Comparison of ENCODE assay signal across 8 cellular contexts in the genomic region with DNA sequence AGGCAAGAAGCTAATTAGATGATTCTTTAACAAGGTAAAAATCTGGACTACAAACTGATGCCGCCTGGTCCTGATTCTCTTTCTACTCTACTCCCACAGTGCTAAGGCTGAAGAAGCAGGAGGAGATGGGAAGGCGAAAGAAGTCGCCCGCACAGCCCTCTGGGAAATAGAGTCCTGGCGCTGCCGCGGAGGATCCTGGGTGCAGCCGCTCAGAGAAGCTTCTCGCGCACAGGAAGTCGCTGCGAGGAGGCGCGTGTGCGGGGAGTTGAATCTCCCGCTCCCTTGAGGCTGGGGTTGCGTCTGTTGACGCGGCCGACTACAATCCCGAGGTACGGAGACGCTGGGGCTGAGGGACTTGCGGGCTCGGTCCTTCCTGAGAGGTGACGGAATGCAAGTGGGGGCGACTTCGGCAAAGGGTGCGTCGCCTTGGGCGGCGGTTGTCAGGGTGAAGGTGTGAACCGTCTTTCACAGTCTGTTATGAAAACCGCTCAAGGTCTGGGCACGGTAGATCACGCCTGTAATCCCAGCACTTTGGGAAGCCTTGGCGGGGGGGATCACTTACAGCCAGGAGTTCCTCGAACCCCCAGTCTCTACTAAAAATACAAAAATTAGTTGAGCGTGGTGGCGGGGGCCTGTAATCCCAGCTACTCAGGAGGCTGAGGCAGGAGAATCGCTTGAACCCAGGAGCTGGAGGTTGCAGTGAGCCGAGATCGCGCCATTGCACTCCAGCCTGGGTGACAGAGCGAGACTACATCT. TPM values are rescaled to one million over a fixed set of nuclear protein-coding genes. Genes with fewer than 3 reads are reported as not detected.
DNase-seq lines count a peak whose midpoint lies in the region; ATAC-seq, FAIRE-seq and TF ChIP-seq lines count a peak whose summit lies in the region.

Gene ZNF473, plus strand, starts transcription at position 212 of the 756 bp plus-strand sequence. CDS start 5,078 bp downstream, outside the sequence.

- no peak for FAIRE-seq in H1 (lab: Jason Lieb, UNC)

- H3K9ac ChIP-seq in H1 (replicated peaks in 1 of 4; ENCODE audit: extremely low read depth in 1 of 4, low read depth in 3 of 4, low read length in 3 of 4) = peak within 1 kb of the TSS; percentile 46 to 82 (median 76)

- peak within 1 kb of the TSS; percentile 62; the same call in 1 of the 2 replicates for H3K18ac ChIP-seq in H1 (ENCODE audit: extremely low read depth, low read length)

- H3K4me3 ChIP-seq in H1 (ENCODE audit: extremely low read depth in 1 of 4, insufficient read depth in 2 of 4, low read depth in 3 of 4, low read length in 4 of 4) = peak within 1 kb of the TSS; percentile 73 to 92 (median 90)
- H3K4me3 ChIP-seq in mononuclear cell (ENCODE audit: low read length) = peak within 1 kb of the TSS; percentile 95

- peak within 1 kb of the TSS; percentile 99 for H2AFZ ChIP-seq in H1 (ENCODE audit: low read length)

- no peak within 1 kb of the TSS for H3K14ac ChIP-seq in H1 (ENCODE audit: insufficient read length)

- H4K8ac ChIP-seq in H1 (ENCODE audit: extremely low read depth, insufficient read depth, low read length) = peak within 1 kb of the TSS; percentile 91

- peaks cover 7% of the 10 kb centered on the region; the same call in 1 of the 2 replicates for H3K23me2 ChIP-seq in H1 (ENCODE audit: low read depth, low read length)

- peak in 1 of 2 experiments; percentile 49; a peak in 1 of 3 replicates for TF ChIP-seq POLR2A in H1 (IDR thresholded peaks at IDR 0.05; ENCODE audit: control extremely low read depth in 1 of 2, low read depth in 2 of 2, low read length in 2 of 2)

- H3K4ac ChIP-seq in H1 (replicated peaks; ENCODE audit: insufficient read length, low read depth, low read length) = no peak within 1 kb of the TSS

- WGBS in H1 (ENCODE audit: extremely low coverage in 1 of 2, insufficient coverage in 1 of 2, insufficient read length in 1 of 2, insufficient replicate concordance in 2 of 2, low coverage in 1 of 2, low lambda C conversion rate in 2 of 2, missing lambda C conversion rate in 1 of 2), 2 experiments = 17% methylated on average over 42 of the region's 45 CpGs; no CpG with 5 or more reads in 1 of the 2 experiments

- H2BK20ac ChIP-seq in H1 (ENCODE audit: low read length) = no peak within 1 kb of the TSS

- peaks cover 0 to 6% (median 0%) of the 10 kb centered on the region in 4 experiments; a peak in 3 of 7 replicates for H3K4me1 ChIP-seq in H1 (replicated peaks in 1 of 4; ENCODE audit: control insufficient read depth in 3 of 4, insufficient read depth in 4 of 4, low read length in 3 of 4)
- peaks cover 39% of the 10 kb centered on the region for H3K4me1 ChIP-seq in mononuclear cell (ENCODE audit: insufficient read depth, low read length)

- DNase-seq in CD1c-positive myeloid dendritic cell (ENCODE audit: extremely low spot score) (peak; percentile 97), H1 (ENCODE audit: low read depth in 1 of 2, low spot score in 2 of 2) (peak; percentile 77 to 90)
- DNase-seq in NK-92 treated with Interleukin-12 subunit alpha and Interleukin-12 subunit beta, amount 100 ng/mL, for 24 hours (lab: John Stamatoyannopoulos, UW) = peak; percentile 90
- peak; percentile 64 to 74 (median 70) for DNase-seq in activated CD8-positive, alpha-beta memory T cell treated with anti-CD3 and anti-CD28 coated beads for 48 hours (ENCODE audit: low read depth in 2 of 3, low spot score in 2 of 3)
- DNase-seq in stimulated activated CD8-positive, alpha-beta memory T cell treated with anti-CD3 and anti-CD28 coated beads, Interleukin-2, amount 100 ng/mL, for 48 hours (ENCODE audit: low read depth in 2 of 2) = peak; percentile 77 to 82

- TF ChIP-seq RAD21 in H1 (IDR thresholded peaks at IDR 0.05 in 1 of 2, conservative IDR thresholded peaks at IDR 0.05 in 1 of 2; ENCODE audit: low read depth in 2 of 2, low read length in 2 of 2) = no peak

- H2BK12ac ChIP-seq in H1 (ENCODE audit: low read depth, low read length) = no peak within 1 kb of the TSS

- H4K20me1 ChIP-seq in H1 (replicated peaks in 1 of 2; ENCODE audit: control insufficient read depth in 1 of 2, insufficient read depth in 2 of 2, low read length in 2 of 2) = peaks cover 2 to 4% of the 10 kb centered on the region in 2 experiments

- no peak; a peak in 1 of 4 replicates for TF ChIP-seq CTCF in H1 (IDR thresholded peaks at IDR 0.05; ENCODE audit: control extremely low read depth in 1 of 3, insufficient read depth in 1 of 3, low read depth in 1 of 3, low read length in 3 of 3)

- POLR2A ChIA-PET in H1 (lab: Charles Lee; ENCODE audit: partially characterized antibody) = interaction anchor here (0.8 to 1.7 kb wide), 8 partner anchors 14 to 149 kb away, joined by 3 to 15 read pairs (median 4); partner anchors contain the start of genes AKT1S1, ATF5, NUP62 and TBC1D17

- H3K9me3 ChIP-seq in H1 (ENCODE audit: insufficient read depth in 2 of 2, low read depth in 1 of 2, low read length in 1 of 2) (no peaks in the 10 kb centered on the region), mononuclear cell (ENCODE audit: low read depth, low read length) (no peaks in the 10 kb centered on the region)

- peak within 1 kb of the TSS; percentile 34 for H4K5ac ChIP-seq in H1 (ENCODE audit: insufficient read length, low read depth, low read length)

- peak within 1 kb of the TSS; percentile 87 for H3K27ac ChIP-seq in H1 (ENCODE audit: low read depth, low read length)

- H3K79me1 ChIP-seq in H1 (ENCODE audit: low read depth, low read length) = no peaks in the 10 kb centered on the region; the same call in 1 of the 2 replicates

- H3K4me2 ChIP-seq in H1 (ENCODE audit: insufficient read depth in 1 of 2, low read depth in 2 of 2, low read length in 2 of 2) = peak within 1 kb of the TSS; percentile 73 to 87

- no peak within 1 kb of the TSS for H2BK120ac ChIP-seq in H1 (replicated peaks; ENCODE audit: low read depth, low read length)

- H3K56ac ChIP-seq in H1 (replicated peaks; ENCODE audit: insufficient read length, low read depth, low read length) = peak within 1 kb of the TSS; percentile 56

- H2BK5ac ChIP-seq in H1 (ENCODE audit: low read depth, low read length) = peak within 1 kb of the TSS; percentile 53; the same call in 1 of the 2 replicates

- no peak within 1 kb of the TSS for H4K91ac ChIP-seq in H1 (replicated peaks; ENCODE audit: insufficient read length, low read length)

- H2BK15ac ChIP-seq in H1 (ENCODE audit: low read length) = no peak within 1 kb of the TSS

- TF ChIP-seq EP300 in H1 (IDR thresholded peaks at IDR 0.05; ENCODE audit: borderline replicate concordance in 1 of 2, low read depth in 2 of 2, low read length in 2 of 2) = no peak

- CTCF ChIA-PET in H1 (lab: Charles Lee; ENCODE audit: partially characterized antibody) = interaction anchor here (1.3 kb wide), 1 partner anchor 215 kb away, joined by 3 read pairs; no protein-coding TSS in a partner anchor

- no peaks in the 10 kb centered on the region for H3K36me3 ChIP-seq in H1 (ENCODE audit: control insufficient read depth in 2 of 4, insufficient read depth in 4 of 4, low read length in 3 of 4)

- no peak within 1 kb of the TSS for H2AK5ac ChIP-seq in H1 (ENCODE audit: low read depth, low read length)

- H3K27me3 ChIP-seq in H1 (replicated peaks in 1 of 4; ENCODE audit: control insufficient read depth in 3 of 4, extremely low read depth in 1 of 4, insufficient read depth in 3 of 4, low read length in 3 of 4) (no peaks in the 10 kb centered on the region), mononuclear cell (ENCODE audit: insufficient read depth, low read length) (no peaks in the 10 kb centered on the region)

- no peak within 1 kb of the TSS for H3K23ac ChIP-seq in H1 (ENCODE audit: insufficient read length)

- ATAC-seq in GM19328 (IDR thresholded peaks at IDR 0.05; ENCODE audit: unreplicated experiment) = peak; percentile 63
- ATAC-seq in HG03460 (IDR thresholded peaks at IDR 0.05; ENCODE audit: unreplicated experiment) = peak; percentile 71

- H3K79me2 ChIP-seq in H1 (ENCODE audit: control insufficient read depth in 1 of 2, insufficient read depth in 2 of 2, low read length in 2 of 2) = peaks cover 3 to 31% of the 10 kb centered on the region in 2 experiments; a peak in 3 of 4 replicates

TF ChIP-seq in H1, 55 proteins besides CTCF, POLR2A, EP300 and RAD21 (continues in another document):
- no peak for TF ChIP-seq CTBP2 (IDR thresholded peaks at IDR 0.05; ENCODE audit: borderline replicate concordance, insufficient read depth, insufficient read length, low read length)
- TF ChIP-seq SP4 (IDR thresholded peaks at IDR 0.05; ENCODE audit: low read length) = no peak
- TF ChIP-seq SP1 (IDR thresholded peaks at IDR 0.05; ENCODE audit: low read depth, low read length) = no peak
- TF ChIP-seq SUZ12 (IDR thresholded peaks at IDR 0.05; ENCODE audit: low read length) = no peak
- TF ChIP-seq, protein P1, sequence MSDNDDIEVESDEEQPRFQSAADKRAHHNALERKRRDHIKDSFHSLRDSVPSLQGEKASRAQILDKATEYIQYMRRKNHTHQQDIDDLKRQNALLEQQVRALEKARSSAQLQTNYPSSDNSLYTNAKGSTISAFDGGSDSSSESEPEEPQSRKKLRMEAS (IDR thresholded peaks at IDR 0.05) = peak; percentile 99
- no peak for TF ChIP-seq HDAC6 (IDR thresholded peaks at IDR 0.05; ENCODE audit: low read depth, low read length)
- no peak for TF ChIP-seq BACH1 (IDR thresholded peaks at IDR 0.05; ENCODE audit: low read length)
- TF ChIP-seq CBX5 (IDR thresholded peaks at IDR 0.05; ENCODE audit: low read depth, low read length) = no peak
- peak; percentile 73 to 89; a peak in 2 of 4 replicates for TF ChIP-seq SIN3A (conservative IDR thresholded peaks at IDR 0.05 in 1 of 2, IDR thresholded peaks at IDR 0.05 in 1 of 2; ENCODE audit: low read depth in 1 of 2, low read length in 2 of 2)
- TF ChIP-seq JUN (IDR thresholded peaks at IDR 0.05; ENCODE audit: low read depth, low read length) = no peak

RNA-seq across cellular contexts. Expression of gene ZNF473, which starts in this region (rescaled TPM):
- total RNA-seq in H1 (2021; fragmentation: NEBNext Ultra II Directional; extraction: Animal tissue kit (Norgen Biotek cat#: 25700)) = 11.0 and 11.7 TPM in 2 replicates
- 5.2 and 5.8 TPM in 2 replicates for polyA plus RNA-seq in H1 (2011; rRNA removed)
- 7.0 TPM for polyA plus RNA-seq in H1 (2011; cell fraction: cytosol; rRNA removed)
- polyA plus RNA-seq in H1 (2011; cell fraction: nucleus; rRNA removed) = 15.3 TPM
- 5.4 to 8.6 TPM (median 6.7 TPM) in 4 replicates for polyA plus RNA-seq in H1 (2012, experiment 1 of 2)
- polyA plus RNA-seq in H1 (2012, experiment 2 of 2) = 0.75 TPM
- 5.4 TPM for polyA plus RNA-seq in H1 (2013, experiment 1 of 2)
- polyA plus RNA-seq in H1 (2013, experiment 2 of 2) = 4.7 TPM
- 21.4 and 23.0 TPM in 2 replicates for polyA minus RNA-seq in H1 (2011; rRNA and poly(A)+ RNA removed)
- 9.7 TPM for polyA minus RNA-seq in H1 (2011; cell fraction: cytosol; rRNA and poly(A)+ RNA removed)
- polyA minus RNA-seq in H1 (2011; cell fraction: nucleus; rRNA and poly(A)+ RNA removed) = 21.8 TPM
- total RNA-seq in mononuclear cell = 2.0 TPM

Comparison
In these comparisons a context has a peak if more than half of its experiments do, and no peak if none do; other contexts are left out.
1. Peak in every context shown above with its lines: DNase-seq, ATAC-seq, H3K4me3 ChIP-seq and H3K27ac ChIP-seq.